In genomic region chr20:33731693-33732165, GRCh38 we compare ENCODE assay signal across 8 cellular contexts. TPM values are rescaled to one million over a fixed set of nuclear protein-coding genes. Genes with fewer than 3 reads are reported as not detected.
DNase-seq lines count a peak whose midpoint lies in the region; ATAC-seq and TF ChIP-seq lines count a peak whose summit lies in the region.

ZNF341 (plus strand) TSS chr20:33731996; CDS start chr20:33732022, 26 bp downstream.

- peak within 1 kb of the TSS; percentile 95 for H3K4me2 ChIP-seq in DOHH2 (ENCODE audit: low read length)
- peak within 1 kb of the TSS; percentile 94 for H3K4me2 ChIP-seq in osteoblast (ENCODE audit: insufficient read depth, low read length)

- TF ChIP-seq CTCF in DOHH2 (IDR thresholded peaks at IDR 0.05; ENCODE audit: low read depth, low read length, poor library complexity, severe bottlenecking) (peak; percentile 82), Peyer's patch (IDR thresholded peaks at IDR 0.05) (peak; percentile 83 to 94 (median 92)), osteoblast (IDR thresholded peaks at IDR 0.05; ENCODE audit: extremely low read depth, low read depth, low read length) (peak; percentile 70)

- H3K9me3 ChIP-seq in DOHH2 (ENCODE audit: control insufficient read depth, insufficient read depth, low read length) = peaks cover 7% of the 10 kb centered on the region; the same call in 1 of the 2 replicates
- peaks cover 0 to 5% (median 0%) of the 10 kb centered on the region in 4 donors for H3K9me3 ChIP-seq in Peyer's patch
- peaks cover 2% of the 10 kb centered on the region for H3K9me3 ChIP-seq in osteoblast (ENCODE audit: low read depth, low read length)

- H3K27me3 ChIP-seq in DOHH2 (ENCODE audit: control insufficient read depth, low read length) = no peaks in the 10 kb centered on the region
- no peaks in the 10 kb centered on the region for H3K27me3 ChIP-seq in Peyer's patch
- H3K27me3 ChIP-seq in osteoblast (ENCODE audit: insufficient read depth, low read length) = no peaks in the 10 kb centered on the region

- DNase-seq in KG1 (lab: John Stamatoyannopoulos, UW) (peak; percentile 93), Peyer's patch (peak; percentile 83 to 95 (median 93)), foreskin melanocyte (peak; percentile 58), osteoblast (ENCODE audit: insufficient read length, low spot score, missing footprints) (peak; percentile 97)
- DNase-seq in activated T-helper 1 cell treated with anti-CD3 and anti-CD28 coated beads, Interleukin-2, amount 50 U/mL, for 16 hours (ENCODE audit: low read depth in 1 of 2, low spot score in 1 of 2) = peak; percentile 74 to 83

- H3K27ac ChIP-seq in DOHH2 (ENCODE audit: low read depth, low read length) (peak within 1 kb of the TSS; percentile 92), Peyer's patch (peak within 1 kb of the TSS; percentile 92 to 100 (median 94)), osteoblast (ENCODE audit: low read depth, low read length) (peak within 1 kb of the TSS; percentile 65), temporal lobe (ENCODE audit: low read depth, low read length) (peak within 1 kb of the TSS; percentile 98)

- H3F3A ChIP-seq in DOHH2 (ENCODE audit: control insufficient read depth, insufficient read depth) = peaks cover 22% of the 10 kb centered on the region

- H3K4me1 ChIP-seq in DOHH2 (ENCODE audit: control insufficient read depth, low read length) (peaks cover 27% of the 10 kb centered on the region), Peyer's patch (peaks cover 0 to 22% (median 14%) of the 10 kb centered on the region in 4 donors), osteoblast (ENCODE audit: insufficient read depth, low read length) (peaks cover 28% of the 10 kb centered on the region)

- H2AFZ ChIP-seq in osteoblast (ENCODE audit: low read length) = peak within 1 kb of the TSS; percentile 98

- peak in 1 of 2 donors; percentile 36 for TF ChIP-seq POLR2A in Peyer's patch (IDR thresholded peaks at IDR 0.05)

- peak; percentile 78 for ATAC-seq in GM21786 (IDR thresholded peaks at IDR 0.05; ENCODE audit: unreplicated experiment)

- H3K79me2 ChIP-seq in DOHH2 (ENCODE audit: control insufficient read depth, low read length) (no peaks in the 10 kb centered on the region), osteoblast (ENCODE audit: insufficient read depth, low read length) (peaks cover 5% of the 10 kb centered on the region)

- H3K4me3 ChIP-seq in DOHH2 (ENCODE audit: low read length) (peak within 1 kb of the TSS; percentile 82), Peyer's patch (peak within 1 kb of the TSS; percentile 55 to 74 (median 60)), osteoblast (ENCODE audit: insufficient read depth, low read length) (peak within 1 kb of the TSS; percentile 79)

- H4K20me1 ChIP-seq in DOHH2 (ENCODE audit: control insufficient read depth, insufficient read depth, low read depth, low read length) (no peaks in the 10 kb centered on the region), osteoblast (ENCODE audit: insufficient read depth, low read length) (no peaks in the 10 kb centered on the region)

- no peaks in the 10 kb centered on the region for H3K36me3 ChIP-seq in DOHH2 (ENCODE audit: control insufficient read depth, low read length)
- H3K36me3 ChIP-seq in Peyer's patch = no peaks in the 10 kb centered on the region
- H3K36me3 ChIP-seq in osteoblast (ENCODE audit: insufficient read depth, low read length) = no peaks in the 10 kb centered on the region

- no peaks in the 10 kb centered on the region for H3K9me2 ChIP-seq in DOHH2 (replicated peaks; ENCODE audit: control insufficient read depth, low read length)

RNA-seq across cellular contexts. Expression of gene ZNF341, which starts in this region (rescaled TPM):
- total RNA-seq in Peyer's patch = 10 to 100 TPM in 1 of 4 donors, 1 to 10 TPM in 3; 2.5 to 13.5 (median 3.6) TPM
- 1.1 and 1.2 TPM in 2 replicates for total RNA-seq in osteoblast
- total RNA-seq in temporal lobe = 2.0 TPM

Comparison
In these comparisons a context has a peak if more than half of its experiments do, and no peak if none do; other contexts are left out.
1. Peak in every context shown above with its lines: DNase-seq, ATAC-seq, H3K4me3 ChIP-seq and H3K27ac ChIP-seq.